ENCODE assay signal across 33 cellular contexts in genomic region chr3:193930247-193930646, GRCh38.
"Had no signal": no experiment of that assay in that cellular context is flagged by ENCODE, and none has a peak within 500 bp of the region (broad histone marks: within the 10 kb centered on the region; RNA-seq: fewer than 3 reads in every experiment).

No MANE protein-coding gene starts in this region.

- H3K9me3 ChIP-seq: adrenal gland, body of pancreas, colonic mucosa had no signal

- H3K27ac Mint-ChIP-seq: activated CD4-positive, alpha-beta memory T cell treated with anti-CD3 and anti-CD28 coated beads for 36 hours; activated CD4-positive, alpha-beta T cell treated with anti-CD3 and anti-CD28 coated beads for 36 hours; activated CD4-positive, alpha-beta T cell treated with anti-CD3 and anti-CD28 coated beads, Interleukin-2, amount 10 ng/mL, durations not matched to agents 24 days and 14 days; activated CD8-positive, alpha-beta memory T cell treated with anti-CD3 and anti-CD28 coated beads, Interleukin-2, amount 10 ng/mL, durations not matched to agents 7 days and 5 days; activated CD8-positive, alpha-beta T cell treated with anti-CD3 and anti-CD28 coated beads, Interleukin-2, amount 10 ng/mL, durations not matched to agents 7 days and 5 days; activated naive CD4-positive, alpha-beta T cell treated with anti-CD3 and anti-CD28 coated beads for 36 hours; activated naive CD4-positive, alpha-beta T cell treated with anti-CD3 and anti-CD28 coated beads, Interleukin-2, amount 50 U/mL, for 24 hours; activated naive CD8-positive, alpha-beta T cell treated with anti-CD3 and anti-CD28 coated beads for 36 hours; activated naive CD8-positive, alpha-beta T cell treated with anti-CD3 and anti-CD28 coated beads, Interleukin-2, amount 50 U/mL, for 24 hours; activated T-helper 1 cell treated with anti-CD3 and anti-CD28 coated beads, Interleukin-12 subunit alpha, Interleukin-12 subunit beta, Interleukin-2, Interleukin-4 antibody, amounts not matched to agents 30 ng/mL and 10 ng/mL and 1 ng/mL, durations not matched to agents 14 hours and 24 hours and 36 hours; activated T-helper 2 cell treated with anti-CD3 and anti-CD28 coated beads, Interferon-gamma antibody, Interleukin-2, Interleukin-4, amounts not matched to agents 10 μg/mL and 5 μg/mL and 100 μg/mL, durations not matched to agents 14 hours and 24 hours and 36 hours; endodermal cell; T-helper 17 cell; T-helper 2 cell treated with Interferon-gamma antibody and Interleukin-4, amounts not matched to agents 5 μg/mL and 100 μg/mL, for 36 hours had no signal

- FAIRE-seq: frontal cortex had no signal

- H3K27ac ChIP-seq: adrenal gland, body of pancreas, cardiac muscle cell, colonic mucosa had no signal

- H3K27me3 ChIP-seq: adrenal gland, body of pancreas, cardiac muscle cell, colonic mucosa had no signal

- H3K36me3 ChIP-seq: adrenal gland, cardiac muscle cell, colonic mucosa had no signal

- ATAC-seq: activated CD4-positive, alpha-beta T cell treated with anti-CD3 and anti-CD28 coated beads for 36 hours; activated CD8-positive, alpha-beta memory T cell treated with anti-CD3 and anti-CD28 coated beads, Interleukin-2, amount 10 ng/mL, durations not matched to agents 7 days and 5 days; activated CD8-positive, alpha-beta T cell treated with anti-CD3 and anti-CD28 coated beads, Interleukin-2, amount 10 ng/mL, durations not matched to agents 7 days and 5 days; activated naive CD8-positive, alpha-beta T cell treated with anti-CD3 and anti-CD28 coated beads, Interleukin-2, amount 50 U/mL, for 24 hours; body of pancreas; esophagus mucosa; T-helper 17 cell had no signal

- H3K36me3 Mint-ChIP-seq: activated CD4-positive, alpha-beta memory T cell treated with anti-CD3 and anti-CD28 coated beads for 36 hours; activated CD8-positive, alpha-beta memory T cell treated with anti-CD3 and anti-CD28 coated beads, Interleukin-2, amount 10 ng/mL, durations not matched to agents 7 days and 5 days; activated naive CD4-positive, alpha-beta T cell treated with anti-CD3 and anti-CD28 coated beads, Interleukin-2, amount 50 U/mL, for 24 hours; activated naive CD8-positive, alpha-beta T cell treated with anti-CD3 and anti-CD28 coated beads for 36 hours had no signal

- H3K4me3 ChIP-seq: adrenal gland, body of pancreas, cardiac muscle cell, colonic mucosa had no signal

- H3K4me1 Mint-ChIP-seq: activated CD4-positive, alpha-beta T cell treated with anti-CD3 and anti-CD28 coated beads for 36 hours; activated CD8-positive, alpha-beta memory T cell treated with anti-CD3 and anti-CD28 coated beads, Interleukin-2, amount 10 ng/mL, durations not matched to agents 7 days and 5 days; activated naive CD4-positive, alpha-beta T cell treated with anti-CD3 and anti-CD28 coated beads, Interleukin-2, amount 50 U/mL, for 24 hours; activated naive CD8-positive, alpha-beta T cell treated with anti-CD3 and anti-CD28 coated beads for 36 hours; T-helper 17 cell had no signal

- H3K4me3 Mint-ChIP-seq: activated CD4-positive, alpha-beta memory T cell treated with anti-CD3 and anti-CD28 coated beads for 36 hours; activated CD4-positive, alpha-beta T cell treated with anti-CD3 and anti-CD28 coated beads for 36 hours; activated CD4-positive, alpha-beta T cell treated with anti-CD3 and anti-CD28 coated beads, Interleukin-2, amount 10 ng/mL, durations not matched to agents 24 days and 14 days; activated CD8-positive, alpha-beta memory T cell treated with anti-CD3 and anti-CD28 coated beads, Interleukin-2, amount 10 ng/mL, durations not matched to agents 7 days and 5 days; activated CD8-positive, alpha-beta T cell treated with anti-CD3 and anti-CD28 coated beads, Interleukin-2, amount 10 ng/mL, durations not matched to agents 7 days and 5 days; activated naive CD4-positive, alpha-beta T cell treated with anti-CD3 and anti-CD28 coated beads for 36 hours; activated naive CD4-positive, alpha-beta T cell treated with anti-CD3 and anti-CD28 coated beads, Interleukin-2, amount 50 U/mL, for 24 hours; activated naive CD8-positive, alpha-beta T cell treated with anti-CD3 and anti-CD28 coated beads for 36 hours; activated naive CD8-positive, alpha-beta T cell treated with anti-CD3 and anti-CD28 coated beads, Interleukin-2, amount 50 U/mL, for 24 hours; activated T-helper 1 cell treated with anti-CD3 and anti-CD28 coated beads, Interleukin-12 subunit alpha, Interleukin-12 subunit beta, Interleukin-2, Interleukin-4 antibody, amounts not matched to agents 30 ng/mL and 10 ng/mL and 1 ng/mL, durations not matched to agents 14 hours and 24 hours and 36 hours; endodermal cell; T-helper 17 cell; T-helper 2 cell treated with Interferon-gamma antibody and Interleukin-4, amounts not matched to agents 5 μg/mL and 100 μg/mL, for 36 hours had no signal

- H3K9me3 Mint-ChIP-seq: activated CD4-positive, alpha-beta memory T cell treated with anti-CD3 and anti-CD28 coated beads for 36 hours; activated naive CD4-positive, alpha-beta T cell treated with anti-CD3 and anti-CD28 coated beads for 36 hours; activated naive CD4-positive, alpha-beta T cell treated with anti-CD3 and anti-CD28 coated beads, Interleukin-2, amount 50 U/mL, for 24 hours; activated naive CD8-positive, alpha-beta T cell treated with anti-CD3 and anti-CD28 coated beads for 36 hours; activated T-helper 2 cell treated with anti-CD3 and anti-CD28 coated beads, Interferon-gamma antibody, Interleukin-2, Interleukin-4, amounts not matched to agents 10 μg/mL and 5 μg/mL and 100 μg/mL, durations not matched to agents 14 hours and 24 hours and 36 hours; T-helper 2 cell treated with Interferon-gamma antibody and Interleukin-4, amounts not matched to agents 5 μg/mL and 100 μg/mL, for 36 hours had no signal

- H3K4me1 ChIP-seq: adrenal gland, body of pancreas, colonic mucosa had no signal

- DNase-seq: activated CD4-positive, alpha-beta memory T cell treated with anti-CD3 and anti-CD28 coated beads for 36 hours; activated CD4-positive, alpha-beta T cell treated with anti-CD3 and anti-CD28 coated beads for 36 hours; activated CD4-positive, alpha-beta T cell treated with anti-CD3 and anti-CD28 coated beads, Interleukin-2, amount 10 ng/mL, durations not matched to agents 24 days and 14 days; activated CD4-positive, CD25-positive, alpha-beta regulatory T cell; activated CD4-positive, CD25-positive, alpha-beta regulatory T cell treated with anti-CD3 and anti-CD28 coated beads, Interleukin-2, amount 50 U/mL, for 72 hours; activated CD8-positive, alpha-beta memory T cell treated with anti-CD3 and anti-CD28 coated beads, Interleukin-2, amount 10 ng/mL, durations not matched to agents 7 days and 5 days; activated CD8-positive, alpha-beta memory T cell treated with anti-CD3 and anti-CD28 coated beads, Interleukin-2, amount 50 U/mL, for 4 hours; activated CD8-positive, alpha-beta T cell treated with anti-CD3 and anti-CD28 coated beads, Interleukin-2, amount 10 ng/mL, durations not matched to agents 7 days and 5 days; activated effector memory CD4-positive, alpha-beta T cell treated with anti-CD3 and anti-CD28 coated beads, Interleukin-2, amount 50 U/mL, for 16 hours; activated naive CD4-positive, alpha-beta T cell treated with anti-CD3 and anti-CD28 coated beads for 36 hours; activated naive CD8-positive, alpha-beta T cell treated with anti-CD3 and anti-CD28 coated beads for 36 hours; activated naive CD8-positive, alpha-beta T cell treated with anti-CD3 and anti-CD28 coated beads, Interleukin-2, amount 50 U/mL, for 24 hours; activated T-cell treated with anti-CD3 and anti-CD28 coated beads, Interleukin-2, amount 50 U/mL, for 1 hour; activated T-cell treated with anti-CD3 and anti-CD28 coated beads, Interleukin-2, amount 50 U/mL, for 48 hours; adrenal gland; amygdala; aorta; body of pancreas; central memory CD4-positive, alpha-beta T cell; cerebellar nuclear complex; colonic mucosa; effector memory CD4-positive, alpha-beta T cell; endodermal cell; foreskin fibroblast; T-helper 17 cell; T1000 had no signal
